Comparison of ENCODE assay signal across 1 cellular context in genomic region chr6:31900917-31901414, GRCh38.
TF ChIP-seq lines count a peak whose summit lies in the region.

No MANE protein-coding gene starts in this region.

TF ChIP-seq in K562, 482 proteins besides CTCF, POLR2A, EP300 and RAD21 (continued from another document and continues in another):
- TF ChIP-seq, protein P1, sequence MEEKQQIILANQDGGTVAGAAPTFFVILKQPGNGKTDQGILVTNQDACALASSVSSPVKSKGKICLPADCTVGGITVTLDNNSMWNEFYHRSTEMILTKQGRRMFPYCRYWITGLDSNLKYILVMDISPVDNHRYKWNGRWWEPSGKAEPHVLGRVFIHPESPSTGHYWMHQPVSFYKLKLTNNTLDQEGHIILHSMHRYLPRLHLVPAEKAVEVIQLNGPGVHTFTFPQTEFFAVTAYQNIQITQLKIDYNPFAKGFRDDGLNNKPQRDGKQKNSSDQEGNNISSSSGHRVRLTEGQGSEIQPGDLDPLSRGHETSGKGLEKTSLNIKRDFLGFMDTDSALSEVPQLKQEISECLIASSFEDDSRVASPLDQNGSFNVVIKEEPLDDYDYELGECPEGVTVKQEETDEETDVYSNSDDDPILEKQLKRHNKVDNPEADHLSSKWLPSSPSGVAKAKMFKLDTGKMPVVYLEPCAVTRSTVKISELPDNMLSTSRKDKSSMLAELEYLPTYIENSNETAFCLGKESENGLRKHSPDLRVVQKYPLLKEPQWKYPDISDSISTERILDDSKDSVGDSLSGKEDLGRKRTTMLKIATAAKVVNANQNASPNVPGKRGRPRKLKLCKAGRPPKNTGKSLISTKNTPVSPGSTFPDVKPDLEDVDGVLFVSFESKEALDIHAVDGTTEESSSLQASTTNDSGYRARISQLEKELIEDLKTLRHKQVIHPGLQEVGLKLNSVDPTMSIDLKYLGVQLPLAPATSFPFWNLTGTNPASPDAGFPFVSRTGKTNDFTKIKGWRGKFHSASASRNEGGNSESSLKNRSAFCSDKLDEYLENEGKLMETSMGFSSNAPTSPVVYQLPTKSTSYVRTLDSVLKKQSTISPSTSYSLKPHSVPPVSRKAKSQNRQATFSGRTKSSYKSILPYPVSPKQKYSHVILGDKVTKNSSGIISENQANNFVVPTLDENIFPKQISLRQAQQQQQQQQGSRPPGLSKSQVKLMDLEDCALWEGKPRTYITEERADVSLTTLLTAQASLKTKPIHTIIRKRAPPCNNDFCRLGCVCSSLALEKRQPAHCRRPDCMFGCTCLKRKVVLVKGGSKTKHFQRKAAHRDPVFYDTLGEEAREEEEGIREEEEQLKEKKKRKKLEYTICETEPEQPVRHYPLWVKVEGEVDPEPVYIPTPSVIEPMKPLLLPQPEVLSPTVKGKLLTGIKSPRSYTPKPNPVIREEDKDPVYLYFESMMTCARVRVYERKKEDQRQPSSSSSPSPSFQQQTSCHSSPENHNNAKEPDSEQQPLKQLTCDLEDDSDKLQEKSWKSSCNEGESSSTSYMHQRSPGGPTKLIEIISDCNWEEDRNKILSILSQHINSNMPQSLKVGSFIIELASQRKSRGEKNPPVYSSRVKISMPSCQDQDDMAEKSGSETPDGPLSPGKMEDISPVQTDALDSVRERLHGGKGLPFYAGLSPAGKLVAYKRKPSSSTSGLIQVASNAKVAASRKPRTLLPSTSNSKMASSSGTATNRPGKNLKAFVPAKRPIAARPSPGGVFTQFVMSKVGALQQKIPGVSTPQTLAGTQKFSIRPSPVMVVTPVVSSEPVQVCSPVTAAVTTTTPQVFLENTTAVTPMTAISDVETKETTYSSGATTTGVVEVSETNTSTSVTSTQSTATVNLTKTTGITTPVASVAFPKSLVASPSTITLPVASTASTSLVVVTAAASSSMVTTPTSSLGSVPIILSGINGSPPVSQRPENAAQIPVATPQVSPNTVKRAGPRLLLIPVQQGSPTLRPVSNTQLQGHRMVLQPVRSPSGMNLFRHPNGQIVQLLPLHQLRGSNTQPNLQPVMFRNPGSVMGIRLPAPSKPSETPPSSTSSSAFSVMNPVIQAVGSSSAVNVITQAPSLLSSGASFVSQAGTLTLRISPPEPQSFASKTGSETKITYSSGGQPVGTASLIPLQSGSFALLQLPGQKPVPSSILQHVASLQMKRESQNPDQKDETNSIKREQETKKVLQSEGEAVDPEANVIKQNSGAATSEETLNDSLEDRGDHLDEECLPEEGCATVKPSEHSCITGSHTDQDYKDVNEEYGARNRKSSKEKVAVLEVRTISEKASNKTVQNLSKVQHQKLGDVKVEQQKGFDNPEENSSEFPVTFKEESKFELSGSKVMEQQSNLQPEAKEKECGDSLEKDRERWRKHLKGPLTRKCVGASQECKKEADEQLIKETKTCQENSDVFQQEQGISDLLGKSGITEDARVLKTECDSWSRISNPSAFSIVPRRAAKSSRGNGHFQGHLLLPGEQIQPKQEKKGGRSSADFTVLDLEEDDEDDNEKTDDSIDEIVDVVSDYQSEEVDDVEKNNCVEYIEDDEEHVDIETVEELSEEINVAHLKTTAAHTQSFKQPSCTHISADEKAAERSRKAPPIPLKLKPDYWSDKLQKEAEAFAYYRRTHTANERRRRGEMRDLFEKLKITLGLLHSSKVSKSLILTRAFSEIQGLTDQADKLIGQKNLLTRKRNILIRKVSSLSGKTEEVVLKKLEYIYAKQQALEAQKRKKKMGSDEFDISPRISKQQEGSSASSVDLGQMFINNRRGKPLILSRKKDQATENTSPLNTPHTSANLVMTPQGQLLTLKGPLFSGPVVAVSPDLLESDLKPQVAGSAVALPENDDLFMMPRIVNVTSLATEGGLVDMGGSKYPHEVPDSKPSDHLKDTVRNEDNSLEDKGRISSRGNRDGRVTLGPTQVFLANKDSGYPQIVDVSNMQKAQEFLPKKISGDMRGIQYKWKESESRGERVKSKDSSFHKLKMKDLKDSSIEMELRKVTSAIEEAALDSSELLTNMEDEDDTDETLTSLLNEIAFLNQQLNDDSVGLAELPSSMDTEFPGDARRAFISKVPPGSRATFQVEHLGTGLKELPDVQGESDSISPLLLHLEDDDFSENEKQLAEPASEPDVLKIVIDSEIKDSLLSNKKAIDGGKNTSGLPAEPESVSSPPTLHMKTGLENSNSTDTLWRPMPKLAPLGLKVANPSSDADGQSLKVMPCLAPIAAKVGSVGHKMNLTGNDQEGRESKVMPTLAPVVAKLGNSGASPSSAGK (IDR thresholded peaks at IDR 0.05): peak; percentile 93
- TF ChIP-seq, protein P2, sequence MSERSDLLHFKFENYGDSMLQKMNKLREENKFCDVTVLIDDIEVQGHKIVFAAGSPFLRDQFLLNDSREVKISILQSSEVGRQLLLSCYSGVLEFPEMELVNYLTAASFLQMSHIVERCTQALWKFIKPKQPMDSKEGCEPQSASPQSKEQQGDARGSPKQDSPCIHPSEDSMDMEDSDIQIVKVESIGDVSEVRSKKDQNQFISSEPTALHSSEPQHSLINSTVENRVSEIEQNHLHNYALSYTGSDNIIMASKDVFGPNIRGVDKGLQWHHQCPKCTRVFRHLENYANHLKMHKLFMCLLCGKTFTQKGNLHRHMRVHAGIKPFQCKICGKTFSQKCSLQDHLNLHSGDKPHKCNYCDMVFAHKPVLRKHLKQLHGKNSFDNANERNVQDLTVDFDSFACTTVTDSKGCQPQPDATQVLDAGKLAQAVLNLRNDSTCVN (CRISPR knock-in tag; IDR thresholded peaks at IDR 0.05): no peak
- peak; percentile 70 for TF ChIP-seq SMAD4 (CRISPR knock-in tag; conservative IDR thresholded peaks at IDR 0.05)
- TF ChIP-seq FOXA1 (IDR thresholded peaks at IDR 0.05; ENCODE audit: borderline replicate concordance): no peak
- no peak for TF ChIP-seq ZNF584 (CRISPR knock-in tag; IDR thresholded peaks at IDR 0.05; ENCODE audit: low read depth)
- peak in 1 of 3 experiments; percentile 44 for TF ChIP-seq YY1 (IDR thresholded peaks at IDR 0.05; ENCODE audit: borderline replicate concordance in 1 of 3, control insufficient read depth in 1 of 3, extremely low read depth in 1 of 3, insufficient read depth in 3 of 3, insufficient read length in 1 of 3, insufficient replicate concordance in 2 of 3, low read depth in 1 of 3, low read length in 2 of 3)
- TF ChIP-seq RBM15 (IDR thresholded peaks at IDR 0.05; ENCODE audit: insufficient read depth, low read length): no peak
- no peak for TF ChIP-seq GTF2E2 (tag; IDR thresholded peaks at IDR 0.05)
- no peak for TF ChIP-seq ZNF695 (CRISPR knock-in tag; IDR thresholded peaks at IDR 0.05)
- TF ChIP-seq, protein P3, sequence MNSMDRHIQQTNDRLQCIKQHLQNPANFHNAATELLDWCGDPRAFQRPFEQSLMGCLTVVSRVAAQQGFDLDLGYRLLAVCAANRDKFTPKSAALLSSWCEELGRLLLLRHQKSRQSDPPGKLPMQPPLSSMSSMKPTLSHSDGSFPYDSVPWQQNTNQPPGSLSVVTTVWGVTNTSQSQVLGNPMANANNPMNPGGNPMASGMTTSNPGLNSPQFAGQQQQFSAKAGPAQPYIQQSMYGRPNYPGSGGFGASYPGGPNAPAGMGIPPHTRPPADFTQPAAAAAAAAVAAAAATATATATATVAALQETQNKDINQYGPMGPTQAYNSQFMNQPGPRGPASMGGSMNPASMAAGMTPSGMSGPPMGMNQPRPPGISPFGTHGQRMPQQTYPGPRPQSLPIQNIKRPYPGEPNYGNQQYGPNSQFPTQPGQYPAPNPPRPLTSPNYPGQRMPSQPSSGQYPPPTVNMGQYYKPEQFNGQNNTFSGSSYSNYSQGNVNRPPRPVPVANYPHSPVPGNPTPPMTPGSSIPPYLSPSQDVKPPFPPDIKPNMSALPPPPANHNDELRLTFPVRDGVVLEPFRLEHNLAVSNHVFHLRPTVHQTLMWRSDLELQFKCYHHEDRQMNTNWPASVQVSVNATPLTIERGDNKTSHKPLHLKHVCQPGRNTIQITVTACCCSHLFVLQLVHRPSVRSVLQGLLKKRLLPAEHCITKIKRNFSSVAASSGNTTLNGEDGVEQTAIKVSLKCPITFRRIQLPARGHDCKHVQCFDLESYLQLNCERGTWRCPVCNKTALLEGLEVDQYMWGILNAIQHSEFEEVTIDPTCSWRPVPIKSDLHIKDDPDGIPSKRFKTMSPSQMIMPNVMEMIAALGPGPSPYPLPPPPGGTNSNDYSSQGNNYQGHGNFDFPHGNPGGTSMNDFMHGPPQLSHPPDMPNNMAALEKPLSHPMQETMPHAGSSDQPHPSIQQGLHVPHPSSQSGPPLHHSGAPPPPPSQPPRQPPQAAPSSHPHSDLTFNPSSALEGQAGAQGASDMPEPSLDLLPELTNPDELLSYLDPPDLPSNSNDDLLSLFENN (IDR thresholded peaks at IDR 0.05; ENCODE audit: low read depth in 2 of 2, low read length in 2 of 2): no peak
- peak; percentile 82 for TF ChIP-seq RBM22 (IDR thresholded peaks at IDR 0.05; ENCODE audit: low read depth, low read length, poor library complexity, severe bottlenecking)
- no peak for TF ChIP-seq MTA1 (IDR thresholded peaks at IDR 0.05; ENCODE audit: borderline replicate concordance)
- TF ChIP-seq ZNF12 (CRISPR knock-in tag; IDR thresholded peaks at IDR 0.05): no peak
- no peak for TF ChIP-seq ZNF23 (CRISPR knock-in tag; IDR thresholded peaks at IDR 0.05)
- TF ChIP-seq, protein P4, sequence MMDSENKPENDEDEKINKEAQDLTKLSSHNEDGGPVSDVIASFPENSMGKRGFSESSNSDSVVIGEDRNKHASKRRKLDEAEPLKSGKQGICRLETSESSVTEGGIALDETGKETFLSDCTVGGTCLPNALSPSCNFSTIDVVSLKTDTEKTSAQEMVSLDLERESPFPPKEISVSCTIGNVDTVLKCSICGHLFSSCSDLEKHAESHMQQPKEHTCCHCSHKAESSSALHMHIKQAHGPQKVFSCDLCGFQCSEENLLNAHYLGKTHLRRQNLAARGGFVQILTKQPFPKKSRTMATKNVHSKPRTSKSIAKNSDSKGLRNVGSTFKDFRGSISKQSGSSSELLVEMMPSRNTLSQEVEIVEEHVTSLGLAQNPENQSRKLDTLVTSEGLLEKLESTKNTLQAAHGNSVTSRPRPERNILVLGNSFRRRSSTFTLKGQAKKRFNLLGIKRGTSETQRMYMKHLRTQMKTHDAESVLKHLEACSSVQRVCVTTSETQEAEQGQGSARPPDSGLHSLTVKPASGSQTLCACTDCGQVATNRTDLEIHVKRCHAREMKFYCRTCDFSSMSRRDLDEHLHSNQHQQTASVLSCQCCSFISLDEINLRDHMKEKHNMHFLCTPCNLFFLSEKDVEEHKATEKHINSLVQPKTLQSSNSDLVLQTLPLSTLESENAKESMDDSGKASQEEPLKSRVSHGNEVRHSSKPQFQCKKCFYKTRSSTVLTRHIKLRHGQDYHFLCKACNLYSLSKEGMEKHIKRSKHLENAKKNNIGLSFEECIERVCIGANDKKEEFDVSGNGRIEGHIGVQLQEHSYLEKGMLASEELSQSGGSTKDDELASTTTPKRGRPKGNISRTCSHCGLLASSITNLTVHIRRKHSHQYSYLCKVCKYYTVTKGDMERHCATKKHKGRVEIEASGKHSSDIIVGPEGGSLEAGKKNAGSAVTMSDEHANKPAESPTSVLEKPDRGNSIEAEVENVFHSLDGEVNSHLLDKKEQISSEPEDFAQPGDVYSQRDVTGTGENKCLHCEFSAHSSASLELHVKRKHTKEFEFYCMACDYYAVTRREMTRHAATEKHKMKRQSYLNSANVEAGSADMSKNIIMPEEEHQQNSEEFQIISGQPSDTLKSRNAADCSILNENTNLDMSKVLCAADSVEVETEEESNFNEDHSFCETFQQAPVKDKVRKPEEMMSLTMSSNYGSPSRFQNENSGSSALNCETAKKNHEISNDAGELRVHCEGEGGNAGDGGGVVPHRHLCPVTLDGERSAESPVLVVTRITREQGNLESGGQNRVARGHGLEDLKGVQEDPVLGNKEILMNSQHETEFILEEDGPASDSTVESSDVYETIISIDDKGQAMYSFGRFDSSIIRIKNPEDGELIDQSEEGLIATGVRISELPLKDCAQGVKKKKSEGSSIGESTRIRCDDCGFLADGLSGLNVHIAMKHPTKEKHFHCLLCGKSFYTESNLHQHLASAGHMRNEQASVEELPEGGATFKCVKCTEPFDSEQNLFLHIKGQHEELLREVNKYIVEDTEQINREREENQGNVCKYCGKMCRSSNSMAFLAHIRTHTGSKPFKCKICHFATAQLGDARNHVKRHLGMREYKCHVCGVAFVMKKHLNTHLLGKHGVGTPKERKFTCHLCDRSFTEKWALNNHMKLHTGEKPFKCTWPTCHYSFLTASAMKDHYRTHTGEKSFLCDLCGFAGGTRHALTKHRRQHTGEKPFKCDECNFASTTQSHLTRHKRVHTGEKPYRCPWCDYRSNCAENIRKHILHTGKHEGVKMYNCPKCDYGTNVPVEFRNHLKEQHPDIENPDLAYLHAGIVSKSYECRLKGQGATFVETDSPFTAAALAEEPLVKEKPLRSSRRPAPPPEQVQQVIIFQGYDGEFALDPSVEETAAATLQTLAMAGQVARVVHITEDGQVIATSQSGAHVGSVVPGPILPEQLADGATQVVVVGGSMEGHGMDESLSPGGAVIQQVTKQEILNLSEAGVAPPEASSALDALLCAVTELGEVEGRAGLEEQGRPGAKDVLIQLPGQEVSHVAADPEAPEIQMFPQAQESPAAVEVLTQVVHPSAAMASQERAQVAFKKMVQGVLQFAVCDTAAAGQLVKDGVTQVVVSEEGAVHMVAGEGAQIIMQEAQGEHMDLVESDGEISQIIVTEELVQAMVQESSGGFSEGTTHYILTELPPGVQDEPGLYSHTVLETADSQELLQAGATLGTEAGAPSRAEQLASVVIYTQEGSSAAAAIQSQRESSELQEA (IDR thresholded peaks at IDR 0.05; ENCODE audit: low read depth): no peak
- TF ChIP-seq EP400 (IDR thresholded peaks at IDR 0.05): 0 out of 2 replicates have a peak, but pooled peaks have one; percentile 51
- TF ChIP-seq TEAD4 (IDR thresholded peaks at IDR 0.05; ENCODE audit: low read length): no peak
- TF ChIP-seq TEAD4 (CRISPR knock-in tag; IDR thresholded peaks at IDR 0.05; ENCODE audit: borderline replicate concordance): no peak
- no peak for TF ChIP-seq PBX2 (CRISPR knock-in tag; IDR thresholded peaks at IDR 0.05; ENCODE audit: low read depth)
- no peak for TF ChIP-seq PBX2 (tag; conservative IDR thresholded peaks at IDR 0.05; ENCODE audit: low read depth)
- TF ChIP-seq PHB (CRISPR knock-in tag; IDR thresholded peaks at IDR 0.05): 0 out of 2 replicates have a peak, but pooled peaks have one; percentile 6
- TF ChIP-seq, protein P5, sequence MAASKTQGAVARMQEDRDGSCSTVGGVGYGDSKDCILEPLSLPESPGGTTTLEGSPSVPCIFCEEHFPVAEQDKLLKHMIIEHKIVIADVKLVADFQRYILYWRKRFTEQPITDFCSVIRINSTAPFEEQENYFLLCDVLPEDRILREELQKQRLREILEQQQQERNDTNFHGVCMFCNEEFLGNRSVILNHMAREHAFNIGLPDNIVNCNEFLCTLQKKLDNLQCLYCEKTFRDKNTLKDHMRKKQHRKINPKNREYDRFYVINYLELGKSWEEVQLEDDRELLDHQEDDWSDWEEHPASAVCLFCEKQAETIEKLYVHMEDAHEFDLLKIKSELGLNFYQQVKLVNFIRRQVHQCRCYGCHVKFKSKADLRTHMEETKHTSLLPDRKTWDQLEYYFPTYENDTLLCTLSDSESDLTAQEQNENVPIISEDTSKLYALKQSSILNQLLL (CRISPR knock-in tag; IDR thresholded peaks at IDR 0.05; ENCODE audit: borderline replicate concordance): no peak
